ENCODE assay signal across 7 cellular contexts in the genomic region with DNA sequence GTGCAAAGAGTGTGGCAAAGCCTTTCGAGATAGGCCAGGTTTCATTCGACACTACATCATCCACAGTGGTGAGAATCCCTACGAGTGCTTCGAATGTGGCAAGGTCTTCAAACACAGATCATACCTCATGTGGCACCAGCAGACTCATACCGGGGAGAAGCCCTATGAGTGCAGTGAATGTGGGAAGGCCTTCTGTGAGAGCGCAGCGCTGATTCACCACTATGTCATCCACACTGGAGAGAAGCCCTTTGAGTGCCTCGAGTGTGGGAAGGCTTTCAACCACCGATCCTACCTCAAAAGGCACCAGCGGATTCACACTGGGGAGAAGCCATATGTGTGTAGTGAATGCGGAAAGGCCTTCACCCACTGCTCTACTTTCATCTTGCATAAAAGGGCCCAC. TPM values are rescaled to one million over a fixed set of nuclear protein-coding genes. Genes with fewer than 3 reads are reported as not detected.
DNase-seq lines count a peak whose midpoint lies in the region; ATAC-seq, FAIRE-seq and TF ChIP-seq lines count a peak whose summit lies in the region.
"Not testable (repeated sequence)": the region's sequence is repeated elsewhere in the genome, so short reads cannot be mapped to it uniquely, and the experiment has no call there.

No MANE protein-coding gene starts in this region.

- not testable (repeated sequence) for H3K27ac Mint-ChIP-seq in activated naive CD8-positive, alpha-beta T cell treated with anti-CD3 and anti-CD28 coated beads, Interleukin-2, amount 50 U/mL, for 24 hours

- H3K4me1 Mint-ChIP-seq in activated naive CD8-positive, alpha-beta T cell treated with anti-CD3 and anti-CD28 coated beads, Interleukin-2, amount 50 U/mL, for 24 hours, result not testable (repeated sequence)

- not testable (repeated sequence) for H3K27me3 Mint-ChIP-seq in activated naive CD8-positive, alpha-beta T cell treated with anti-CD3 and anti-CD28 coated beads, Interleukin-2, amount 50 U/mL, for 24 hours

- not testable (repeated sequence) for TF ChIP-seq CTCF in bronchial epithelial cell (IDR thresholded peaks at IDR 0.05; ENCODE audit: insufficient read depth, low read length, severe bottlenecking)

- FAIRE-seq in bronchial epithelial cell (lab: Jason Lieb, UNC), result peak; percentile 96

- not testable (repeated sequence) for H3K4me3 Mint-ChIP-seq in activated naive CD8-positive, alpha-beta T cell treated with anti-CD3 and anti-CD28 coated beads, Interleukin-2, amount 50 U/mL, for 24 hours

- DNase-seq in HK-2 (ENCODE audit: unreplicated experiment) (peak; percentile 20), RKO (ENCODE audit: low spot score) (peak; percentile 61), bronchial epithelial cell (ENCODE audit: low read depth) (peak; percentile 19), occipital lobe (lab: John Stamatoyannopoulos, UW) (peak; percentile 3)
- peak; percentile 49 for DNase-seq in activated CD8-positive, alpha-beta memory T cell treated with anti-CD3 and anti-CD28 coated beads for 24 hours
- not testable (repeated sequence) for DNase-seq in activated naive CD8-positive, alpha-beta T cell treated with anti-CD3 and anti-CD28 coated beads, Interleukin-2, amount 50 U/mL, for 24 hours; stimulated activated naive CD8-positive, alpha-beta T cell treated with anti-CD3 and anti-CD28 coated beads, Interleukin-15, Interleukin-2, amounts not matched to agents 100 U/mL and 50 U/mL, for 24 hours

- H3K9me3 Mint-ChIP-seq in activated naive CD8-positive, alpha-beta T cell treated with anti-CD3 and anti-CD28 coated beads, Interleukin-2, amount 50 U/mL, for 24 hours, result peaks cover 44% of the 10 kb centered on the region

- peaks cover 82% of the 10 kb centered on the region for H3K36me3 Mint-ChIP-seq in activated naive CD8-positive, alpha-beta T cell treated with anti-CD3 and anti-CD28 coated beads, Interleukin-2, amount 50 U/mL, for 24 hours (ENCODE audit: low read depth)

- peak; percentile 92 for ATAC-seq in activated naive CD8-positive, alpha-beta T cell treated with anti-CD3 and anti-CD28 coated beads, Interleukin-2, amount 50 U/mL, for 24 hours
- peak; percentile 90 for ATAC-seq in stimulated activated naive CD8-positive, alpha-beta T cell treated with anti-CD3 and anti-CD28 coated beads, Interleukin-15, Interleukin-2, amounts not matched to agents 100 U/mL and 50 U/mL, for 24 hours

- H3K27me3 ChIP-seq in bronchial epithelial cell (ENCODE audit: control insufficient read depth, insufficient read depth, low read length), result not testable (repeated sequence)

- not testable (repeated sequence) for H3K4me3 ChIP-seq in bronchial epithelial cell (ENCODE audit: low read depth, low read length)

- not testable (repeated sequence) for H3K36me3 ChIP-seq in bronchial epithelial cell (ENCODE audit: control insufficient read depth, insufficient read depth, low read length)

RNA-seq across cellular contexts. Expression of a gene that starts 13.3 kb away (rescaled TPM):
- total RNA-seq in bronchial epithelial cell, result 21.9 and 27.9 TPM in 2 replicates
- 34.2 TPM for total RNA-seq in occipital lobe

RNA-seq across cellular contexts. Expression of a gene that starts 22.9 kb away (rescaled TPM):
- total RNA-seq in bronchial epithelial cell, result 1.3 and 1.6 TPM in 2 replicates
- total RNA-seq in occipital lobe, result 1.1 TPM

RNA-seq across cellular contexts. Expression of a gene that starts 26.5 kb away (rescaled TPM):
- 126 and 131 TPM in 2 replicates for total RNA-seq in bronchial epithelial cell
- total RNA-seq in occipital lobe, result 155 TPM
